Comparison of ENCODE assay signal across 18 cellular contexts in genomic region chr15:42772901-42773300, GRCh38. TPM values are rescaled to one million over a fixed set of nuclear protein-coding genes. Genes with fewer than 3 reads are reported as not detected.
DNase-seq lines count a peak whose midpoint lies in the region; ATAC-seq and TF ChIP-seq lines count a peak whose summit lies in the region.
"Had no signal": no experiment of that assay in that cellular context is flagged by ENCODE, and none has a peak within 500 bp of the region (broad histone marks: within the 10 kb centered on the region; RNA-seq: fewer than 3 reads in every experiment).

No MANE protein-coding gene starts in this region.

- H3K36me3 Mint-ChIP-seq in T-helper 17 cell (ENCODE audit: low read depth), result peaks cover 12% of the 10 kb centered on the region

- H3K4me2 ChIP-seq in PC-9, result no peak overlapping the region
- H3K4me2 ChIP-seq: A549; BLaER1 treated with 17β-estradiol and CSF1 and Interleukin-3, amounts not matched to agents 10 nM and 100 nM had no signal

- H3K9me3 ChIP-seq in T-helper 17 cell (ENCODE audit: control insufficient read depth, low read length, poor library complexity, severe bottlenecking) (no peaks in the 10 kb centered on the region), ascending aorta (no peaks in the 10 kb centered on the region), thoracic aorta (no peaks in the 10 kb centered on the region), PC-9 (ENCODE audit: insufficient read depth, low read depth) (no peaks in the 10 kb centered on the region)
- H3K9me3 ChIP-seq: A549, Caco-2 had no signal

- H4K20me1 ChIP-seq in PC-9 (ENCODE audit: insufficient read depth), result no peaks in the 10 kb centered on the region
- H4K20me1 ChIP-seq: BLaER1 treated with 17β-estradiol and CSF1 and Interleukin-3, amounts not matched to agents 10 nM and 100 nM had no signal

- H3K27ac Mint-ChIP-seq in T-helper 17 cell, result peak overlapping the region; percentile 80
- H3K27ac Mint-ChIP-seq: B cell; CD4-positive, alpha-beta T cell; CD8-positive, alpha-beta T cell had no signal

- no peaks in the 10 kb centered on the region for H3K27me3 Mint-ChIP-seq in T-helper 17 cell
- H3K27me3 Mint-ChIP-seq: B cell; CD4-positive, alpha-beta T cell had no signal

- H3K4me1 ChIP-seq in ascending aorta (peaks cover 0 to 11% of the 10 kb centered on the region in 2 donors), thoracic aorta (ENCODE audit: control insufficient read depth in 1 of 2, low read depth in 2 of 2) (peaks cover 10 to 46% of the 10 kb centered on the region in 2 donors), PC-9 (replicated peaks; ENCODE audit: insufficient read depth) (no peaks in the 10 kb centered on the region)
- H3K4me1 ChIP-seq: A549, Caco-2 had no signal

- H3K27me3 ChIP-seq in ascending aorta, result no peaks in the 10 kb centered on the region
- no peaks in the 10 kb centered on the region for H3K27me3 ChIP-seq in thoracic aorta (replicated peaks; ENCODE audit: insufficient read depth)
- H3K27me3 ChIP-seq in H7 (ENCODE audit: control insufficient read depth, insufficient read depth, low read length), result no peaks in the 10 kb centered on the region
- H3K27me3 ChIP-seq in PC-9 (ENCODE audit: insufficient read depth, low read depth), result no peaks in the 10 kb centered on the region
- H3K27me3 ChIP-seq: BLaER1 treated with 17β-estradiol and CSF1 and Interleukin-3, amounts not matched to agents 10 nM and 100 nM had no signal

- H3K4me3 Mint-ChIP-seq in T-helper 17 cell, result no peak overlapping the region
- H3K4me3 Mint-ChIP-seq: B cell; CD4-positive, alpha-beta T cell; CD8-positive, alpha-beta T cell had no signal

- ATAC-seq in T-helper 17 cell (no peak), thoracic aorta (ENCODE audit: insufficient number of reproducible peaks, low FRiP score, low read depth) (no peak)
- ATAC-seq: A549; CD8-positive, alpha-beta T cell had no signal

- H3K9me2 ChIP-seq in PC-9 (ENCODE audit: insufficient read depth), result no peaks in the 10 kb centered on the region

- H3K4me3 ChIP-seq in ascending aorta (no peak overlapping the region), thoracic aorta (no peak overlapping the region), H7 (ENCODE audit: insufficient read depth, low read depth, low read length) (no peak overlapping the region), PC-9 (no peak overlapping the region)
- H3K4me3 ChIP-seq: A549; BLaER1 treated with 17β-estradiol and CSF1 and Interleukin-3, amounts not matched to agents 10 nM and 100 nM had no signal

- H3K27ac ChIP-seq in ascending aorta (peak overlapping the region; percentile 6 to 51), thoracic aorta (peak overlapping the region; percentile 46 to 56), PC-9 (no peak overlapping the region)
- H3K27ac ChIP-seq: 22Rv1; A549; BLaER1 treated with 17β-estradiol and CSF1 and Interleukin-3, amounts not matched to agents 10 nM and 100 nM; C4-2B had no signal

- H3K36me3 ChIP-seq in ascending aorta, result peaks cover 7 to 9% of the 10 kb centered on the region in 2 donors
- peaks cover 4% of the 10 kb centered on the region for H3K36me3 ChIP-seq in thoracic aorta
- no peaks in the 10 kb centered on the region; the same call in 1 of the 2 replicates for H3K36me3 ChIP-seq in H7 (replicated peaks; ENCODE audit: control insufficient read depth, insufficient read depth, low read length)
- no peaks in the 10 kb centered on the region for H3K36me3 ChIP-seq in PC-9 (ENCODE audit: low read depth)

- peaks cover 6% of the 10 kb centered on the region for H3K4me1 Mint-ChIP-seq in T-helper 17 cell
- H3K4me1 Mint-ChIP-seq: B cell had no signal

- BruUV-seq in PC-9 (replicated peaks; lab: Mats Ljungman, UMichigan), result no TSS peak

- no peak for DNase-seq in T-helper 17 cell
- no peak for DNase-seq in ascending aorta (ENCODE audit: low spot score in 2 of 2)
- DNase-seq in thoracic aorta (ENCODE audit: low spot score), result no peak
- DNase-seq in H7, result no peak
- DNase-seq in PC-9, result no peak
- no peak for DNase-seq in NCI-H774 (lab: John Stamatoyannopoulos, UW)
- DNase-seq: AML-193; Caco-2; Calu3; CD4-positive, alpha-beta T cell; CD8-positive, alpha-beta T cell; DMS79 treated with DMSO at 0.1 percent for 48 hours; GF-D8 had no signal

- CTCF ChIA-PET in PC-9 (lab: Charles Lee), result no interaction called here

- H3F3A ChIP-seq in PC-9 (ENCODE audit: insufficient read depth, low read depth), result no peaks in the 10 kb centered on the region

- TF ChIP-seq CTCF in ascending aorta (IDR thresholded peaks at IDR 0.05) (no peak), thoracic aorta (IDR thresholded peaks at IDR 0.05) (no peak), PC-9 (conservative IDR thresholded peaks at IDR 0.05) (no peak)

- intact Hi-C loops in ascending aorta (cut with DNase I), result loop anchor here (2.0 kb wide), 1 partner anchor 36 kb away; the partner anchor contains the start of gene CDAN1
- intact Hi-C loops in PC-9 (cut with micrococcal nuclease; ENCODE audit: unreplicated experiment), result no loop called here

- H2AFZ ChIP-seq in PC-9, result no peak overlapping the region

- POLR2A ChIA-PET in PC-9 (lab: Charles Lee; ENCODE audit: unreplicated experiment), result no interaction called here

- no peaks in the 10 kb centered on the region for H3K79me2 ChIP-seq in PC-9 (ENCODE audit: low read depth)

RNA-seq across cellular contexts. Expression of gene CDAN1, which starts 36.0 kb away (rescaled TPM):
- total RNA-seq in T-helper 17 cell (10 to 100 TPM; 18.2 to 19.4 TPM), ascending aorta (16.2 TPM), thoracic aorta (10 to 100 TPM; 16.2 to 19.1 TPM), PC-9 (2021) (19.2 and 23.4 TPM in 2 replicates)
- total RNA-seq in H7 (2014; rRNA removed; shearing (Covaris generic)), result 14.3 and 15.9 TPM in 2 replicates
